2 cellular contexts compared by ENCODE assay signal in genomic region chr4:139255581-139255980, GRCh38. TPM values are rescaled to one million over a fixed set of nuclear protein-coding genes. Genes with fewer than 3 reads are reported as not detected.
"Had no signal": no experiment of that assay in that cellular context is flagged by ENCODE, and none has a peak within 500 bp of the region (broad histone marks: within the 10 kb centered on the region; RNA-seq: fewer than 3 reads in every experiment).

No MANE protein-coding gene starts in this region.

RNA-seq across cellular contexts. Expression of gene MGARP, which starts 24.4 kb away (rescaled TPM):
- total RNA-seq: MCF 10A, Peyer's patch had no signal
